ENCODE assay signal across 17 cellular contexts in genomic region chr7:65809259-65809981, GRCh38.
A peak's percentile ranks its signal among the peaks of the same experiment; 100 is the strongest.
DNase-seq lines count a peak whose midpoint lies in the region; ATAC-seq, FAIRE-seq and TF ChIP-seq lines count a peak whose summit lies in the region.
"Had no signal": no experiment of that assay in that cellular context is flagged by ENCODE, and none has a peak within 500 bp of the region (broad histone marks: within the 10 kb centered on the region; RNA-seq: fewer than 3 reads in every experiment).

No MANE protein-coding gene starts in this region.

- no peaks in the 10 kb centered on the region for H3K9me3 Mint-ChIP-seq in CD4-positive, alpha-beta T cell

- no peak overlapping the region for H3K9ac ChIP-seq in HepG2 (ENCODE audit: insufficient read depth, low read depth, low read length)

- intact Hi-C loops in HepG2 (cut with micrococcal nuclease; ENCODE audit: unreplicated experiment) = no loop called here
- intact Hi-C loops in CD4-positive, alpha-beta T cell (cut with DNase I, micrococcal nuclease) = no loop called here

- H3K4me1 Mint-ChIP-seq in CD4-positive, alpha-beta T cell (ENCODE audit: low read depth) = no peaks in the 10 kb centered on the region
- H3K4me1 Mint-ChIP-seq: nephron had no signal

- CTCF ChIA-PET in HepG2 (lab: Yijun Ruan, JAX; ENCODE audit: low intra/inter-chr PET ratio, low total read pairs) = no interaction called here
- CTCF ChIA-PET in CD4-positive, alpha-beta T cell (lab: Charles Lee) = no interaction called here

- H3K4me2 ChIP-seq in HepG2 (ENCODE audit: low read depth, low read length) = no peak overlapping the region

- TF ChIP-seq CTCF in HepG2 (CRISPR knock-in tag; IDR thresholded peaks at IDR 0.05) = no peak
- TF ChIP-seq CTCF in CD4-positive, alpha-beta T cell (IDR thresholded peaks at IDR 0.05) = no peak

- ATAC-seq in GM18870 (IDR thresholded peaks at IDR 0.05; ENCODE audit: unreplicated experiment) = peak; percentile 91
- ATAC-seq in GM21529 (IDR thresholded peaks at IDR 0.05; ENCODE audit: unreplicated experiment) = peak; percentile 95
- peak; percentile 89 for ATAC-seq in HG03135 (IDR thresholded peaks at IDR 0.05; ENCODE audit: unreplicated experiment)
- no peak for ATAC-seq in HepG2
- ATAC-seq in CD4-positive, alpha-beta T cell (ENCODE audit: poor library complexity) = no peak
- ATAC-seq: Right ventricle myocardium inferior had no signal

- H3K4me3 Mint-ChIP-seq in CD4-positive, alpha-beta T cell = no peak overlapping the region
- H3K4me3 Mint-ChIP-seq: nephron had no signal

- no peaks in the 10 kb centered on the region for H3K36me3 Mint-ChIP-seq in CD4-positive, alpha-beta T cell (ENCODE audit: low read depth)

- H4K20me1 ChIP-seq in HepG2 (ENCODE audit: insufficient read depth, low read length) = no peaks in the 10 kb centered on the region

- TF ChIP-seq EP300 in HepG2 (IDR thresholded peaks at IDR 0.05; ENCODE audit: low read depth in 2 of 2, low read length in 2 of 2) (no peak), HepG2 (CRISPR knock-in tag; IDR thresholded peaks at IDR 0.05; ENCODE audit: borderline replicate concordance) (no peak)

- in situ Hi-C loops in HepG2 (cut with HindIII; ENCODE audit: extremely low pct_ligation_motif_present, low pct_unique_long_range_greater_than_20kb) = no loop called here

- POLR2A ChIA-PET in HepG2 (lab: Yijun Ruan, JAX) = no interaction called here
- POLR2A ChIA-PET in CD4-positive, alpha-beta T cell (lab: Charles Lee) = no interaction called here

- WGBS in HepG2 (ENCODE audit: low lambda C conversion rate) = 78% methylated on average over 6 of the region's 6 CpGs

- no peaks in the 10 kb centered on the region for H3K36me3 ChIP-seq in HepG2 (replicated peaks in 1 of 2; ENCODE audit: control insufficient read depth in 1 of 2, insufficient read depth in 2 of 2, low read length in 2 of 2)
- H3K36me3 ChIP-seq: tibial artery had no signal

- no TSS peak for BruUV-seq in HepG2 (replicated peaks; lab: Mats Ljungman, UMichigan)

- H3K27me3 ChIP-seq in HepG2 (ENCODE audit: control insufficient read depth in 1 of 2, insufficient read depth in 2 of 2, low read length in 2 of 2) = no peaks in the 10 kb centered on the region
- H3K27me3 ChIP-seq in CD4-positive, alpha-beta T cell (ENCODE audit: control insufficient read depth, insufficient read depth, low read length) = no peaks in the 10 kb centered on the region
- H3K27me3 ChIP-seq: tibial artery had no signal

- H3K27ac ChIP-seq in HepG2 (ENCODE audit: extremely low read length, insufficient read depth, low read length) = no peak overlapping the region
- no peak overlapping the region for H3K27ac ChIP-seq in CD4-positive, alpha-beta T cell (ENCODE audit: low read depth, low read length)
- H3K27ac ChIP-seq: tibial artery had no signal

- H3K9me3 ChIP-seq in HepG2 (ENCODE audit: low read length) = no peaks in the 10 kb centered on the region
- no peaks in the 10 kb centered on the region for H3K9me3 ChIP-seq in CD4-positive, alpha-beta T cell (ENCODE audit: control insufficient read depth, low read length)
- H3K9me3 ChIP-seq: tibial artery had no signal

- H3K4me1 ChIP-seq in HepG2 (ENCODE audit: insufficient read depth, low read length) = no peaks in the 10 kb centered on the region
- H3K4me1 ChIP-seq: tibial artery had no signal

- TF ChIP-seq POLR2A in HepG2 (IDR thresholded peaks at IDR 0.05; ENCODE audit: insufficient read depth in 1 of 2, low read depth in 2 of 2, low read length in 2 of 2) = no peak

- no peak for TF ChIP-seq RAD21 in HepG2 (CRISPR knock-in tag; IDR thresholded peaks at IDR 0.05)

- no peak overlapping the region for H3K4me3 ChIP-seq in HepG2 (replicated peaks in 1 of 3; ENCODE audit: insufficient read depth in 1 of 3, low read depth in 2 of 3, low read length in 3 of 3)
- H3K4me3 ChIP-seq: tibial artery had no signal

- DNase-seq in mesenteric fat pad (ENCODE audit: low spot score) (peak; percentile 47), HepG2 (ENCODE audit: low spot score) (no peak), AG20443 (ENCODE audit: low spot score) (no peak), NCI-H82 treated with DMSO at 0.1 percent for 48 hours (lab: John Stamatoyannopoulos, UW; ENCODE audit: unreplicated experiment) (no peak)
- DNase-seq in CD4-positive, alpha-beta T cell = no peak
- DNase-seq: activated CD4-positive, alpha-beta T cell treated with anti-CD3 and anti-CD28 coated beads, Interleukin-2, amount 50 U/mL, for 4 hours; anterior cingulate cortex; EL; NCI-H2029 treated with DMSO at 0.1 percent for 48 hours; stimulated activated CD4-positive, alpha-beta T cell treated with anti-CD3 and anti-CD28 coated beads, Interleukin-1b, Interleukin-23, amount 100 ng/mL, for 48 hours; tibial artery had no signal

- no peak for FAIRE-seq in HepG2 (lab: Jason Lieb, UNC)
- FAIRE-seq: endothelial cell of umbilical vein had no signal

- no peaks in the 10 kb centered on the region for H3K27me3 Mint-ChIP-seq in CD4-positive, alpha-beta T cell

- no peak overlapping the region for H3K27ac Mint-ChIP-seq in CD4-positive, alpha-beta T cell
- H3K27ac Mint-ChIP-seq: nephron had no signal

- no peaks in the 10 kb centered on the region for H3K79me2 ChIP-seq in HepG2 (ENCODE audit: insufficient read depth, low read length)

- H2AFZ ChIP-seq in HepG2 (ENCODE audit: low read length) = no peak overlapping the region

TF ChIP-seq in HepG2, 621 proteins besides CTCF, POLR2A, EP300 and RAD21:
- TF ChIP-seq TBP (CRISPR knock-in tag; IDR thresholded peaks at IDR 0.05) = no peak
- TF ChIP-seq HOXA5 (CRISPR knock-in tag; IDR thresholded peaks at IDR 0.05) = no peak
- TF ChIP-seq JUNB (CRISPR knock-in tag; IDR thresholded peaks at IDR 0.05; ENCODE audit: borderline replicate concordance) = no peak
- TF ChIP-seq ZFX (CRISPR knock-in tag; IDR thresholded peaks at IDR 0.05; ENCODE audit: low read depth) = no peak
- no peak for TF ChIP-seq MIER3 (CRISPR knock-in tag; IDR thresholded peaks at IDR 0.05; ENCODE audit: borderline replicate concordance)
- no peak for TF ChIP-seq ZNF768 (CRISPR knock-in tag; IDR thresholded peaks at IDR 0.05)
- no peak for TF ChIP-seq KMT2A (CRISPR knock-in tag; IDR thresholded peaks at IDR 0.05)
- TF ChIP-seq U2AF1 (optimal IDR thresholded peaks at IDR 0.05; ENCODE audit: low read depth, low read length) = no peak
- TF ChIP-seq MYC (CRISPR knock-in tag; IDR thresholded peaks at IDR 0.05; ENCODE audit: borderline replicate concordance) = no peak
- TF ChIP-seq ZBTB42 (CRISPR knock-in tag; IDR thresholded peaks at IDR 0.05) = no peak
- no peak for TF ChIP-seq ZNF614 (CRISPR knock-in tag; IDR thresholded peaks at IDR 0.05; ENCODE audit: borderline replicate concordance)
- TF ChIP-seq ZNF780A (CRISPR knock-in tag; IDR thresholded peaks at IDR 0.05) = no peak

Comparison
In these comparisons a context has a peak if more than half of its experiments do, and no peak if none do; other contexts are left out.
1. ATAC-seq: peak in GM18870 (single experiment), GM21529 (single experiment) and HG03135 (single experiment); none in HepG2 (single experiment) and CD4-positive, alpha-beta T cell (single experiment).